Comparison of ENCODE assay signal across 13 cellular contexts in the genomic region with DNA sequence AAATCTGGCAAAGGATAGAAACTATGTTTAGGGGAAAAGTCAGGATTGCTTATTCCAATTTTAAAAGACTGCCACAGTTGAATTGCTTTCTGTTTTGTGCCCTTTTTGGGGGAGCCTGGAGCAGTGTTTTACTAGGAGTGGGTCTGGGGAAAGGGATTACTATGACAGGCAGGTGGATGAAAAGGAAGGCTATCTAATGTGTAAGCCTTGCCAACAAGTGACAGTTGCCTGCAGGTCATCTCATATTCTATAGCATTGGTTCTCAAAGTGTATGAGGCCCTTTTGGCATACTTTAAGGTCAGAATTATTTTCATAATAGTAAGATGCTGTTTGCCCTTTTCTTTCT.
"Had no signal": no experiment of that assay in that cellular context is flagged by ENCODE, and none has a peak within 500 bp of the region (broad histone marks: within the 10 kb centered on the region; RNA-seq: fewer than 3 reads in every experiment).

No MANE protein-coding gene starts in this region.

- FAIRE-seq: keratinocyte had no signal

- H3K4me3 ChIP-seq: breast epithelium, left ventricle myocardium inferior, ovary, skin epidermis, thyroid gland, uterus had no signal

- H3K27me3 Mint-ChIP-seq: memory B cell; natural killer cell treated with Interleukin-12 subunit alpha and Interleukin-12 subunit beta and Interleukin-15 and Interleukin-18, amount 100 ng/mL, for 72 hours; T-cell had no signal

- H3K27ac Mint-ChIP-seq: memory B cell; natural killer cell treated with Interleukin-12 subunit alpha and Interleukin-12 subunit beta and Interleukin-15 and Interleukin-18, amount 100 ng/mL, for 72 hours; T-cell had no signal

- ATAC-seq: activated naive CD4-positive, alpha-beta T cell treated with anti-CD3 and anti-CD28 coated beads, Interleukin-2, amount 50 U/mL, for 72 hours; natural killer cell treated with Interleukin-12 subunit alpha and Interleukin-12 subunit beta and Interleukin-15 and Interleukin-18, amount 100 ng/mL, for 72 hours; T-cell had no signal

- H3K27me3 ChIP-seq: breast epithelium, ovary, thyroid gland, uterus had no signal

- DNase-seq: activated CD4-positive, alpha-beta T cell treated with anti-CD3 and anti-CD28 coated beads, Interleukin-2, amount 50 U/mL, for 1 hour; left ventricle myocardium inferior; ovary; T-cell; thyroid gland; uterus; WERI-Rb-1 had no signal

- H3K27ac ChIP-seq: breast epithelium, left ventricle myocardium inferior, ovary, skin epidermis, thyroid gland, uterus, WERI-Rb-1 had no signal

- H3K9me3 Mint-ChIP-seq: activated naive CD4-positive, alpha-beta T cell treated with anti-CD3 and anti-CD28 coated beads, Interleukin-2, amount 50 U/mL, for 72 hours; memory B cell; natural killer cell treated with Interleukin-12 subunit alpha and Interleukin-12 subunit beta and Interleukin-15 and Interleukin-18, amount 100 ng/mL, for 72 hours; T-cell had no signal

- H3K9me3 ChIP-seq: breast epithelium, left ventricle myocardium inferior, ovary, thyroid gland, uterus had no signal

- H3K36me3 ChIP-seq: ovary, uterus had no signal

- H3K4me3 Mint-ChIP-seq: memory B cell; natural killer cell treated with Interleukin-12 subunit alpha and Interleukin-12 subunit beta and Interleukin-15 and Interleukin-18, amount 100 ng/mL, for 72 hours; T-cell had no signal
